In the genomic region with DNA sequence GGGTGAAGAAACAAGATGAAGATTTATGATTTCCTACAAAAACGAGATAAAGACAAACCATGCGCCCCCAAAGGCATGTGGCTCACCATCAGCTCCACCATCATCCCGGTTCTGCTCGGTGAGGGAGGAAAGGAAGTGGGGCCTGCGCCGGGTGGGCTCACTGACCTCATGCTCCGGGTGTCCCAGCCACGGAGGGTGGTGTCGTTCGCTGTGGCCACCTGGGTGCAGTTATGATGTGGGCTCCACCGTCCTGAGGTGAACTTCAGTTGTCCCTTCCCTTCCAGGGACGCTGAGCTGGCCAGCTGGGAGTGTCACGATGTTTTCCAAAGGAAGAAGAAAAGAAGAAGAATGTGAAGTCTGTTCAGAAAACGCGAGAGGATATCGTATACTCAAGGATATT, we compare ENCODE assay signal across 26 cellular contexts.
DNase-seq lines count a peak whose midpoint lies in the region; ATAC-seq, FAIRE-seq and TF ChIP-seq lines count a peak whose summit lies in the region.
"Had no signal": no experiment of that assay in that cellular context is flagged by ENCODE, and none has a peak within 500 bp of the region (broad histone marks: within the 10 kb centered on the region; RNA-seq: fewer than 3 reads in every experiment).

No MANE protein-coding gene starts in this region.

- 92 to 97% (median 92%) methylated on average over 16 of the region's 16 CpGs for WGBS in small intestine, 3 donors

- TF ChIP-seq CTCF in natural killer cell (IDR thresholded peaks at IDR 0.05), result no peak
- TF ChIP-seq CTCF in neural cell (IDR thresholded peaks at IDR 0.05; ENCODE audit: poor library complexity, severe bottlenecking), result no peak
- TF ChIP-seq CTCF in type B pancreatic cell (conservative IDR thresholded peaks at IDR 0.05), result no peak

- H3K79me2 ChIP-seq in neural cell (replicated peaks; ENCODE audit: insufficient read depth, low read length), result no peaks in the 10 kb centered on the region

- FAIRE-seq in small intestine (lab: Jason Lieb, UNC), result no peak
- FAIRE-seq: A204.1, GM12891 had no signal

- TF ChIP-seq EP300 in neural cell (conservative IDR thresholded peaks at IDR 0.05; ENCODE audit: poor library complexity, severe bottlenecking), result no peak

- H3K4me2 ChIP-seq in neural cell (ENCODE audit: low read length), result no peak overlapping the region

- peak overlapping the region; percentile 75 for H3K27ac ChIP-seq in angular gyrus (ENCODE audit: low read depth, low read length)
- peak overlapping the region; percentile 62 for H3K27ac ChIP-seq in neural cell (ENCODE audit: low read length)
- no peak overlapping the region for H3K27ac ChIP-seq in small intestine (ENCODE audit: low read depth in 1 of 2, low read length in 1 of 2)
- H3K27ac ChIP-seq: RWPE1 had no signal

- H3F3A ChIP-seq in neural cell (ENCODE audit: insufficient read depth, low read length, poor library complexity, severe bottlenecking), result no peaks in the 10 kb centered on the region

- intact Hi-C loops in natural killer cell (cut with micrococcal nuclease), result no loop called here

- no peaks in the 10 kb centered on the region for H3K36me3 ChIP-seq in neural cell (ENCODE audit: insufficient read depth, low read length)
- peaks cover 0 to 9% of the 10 kb centered on the region in 2 donors for H3K36me3 ChIP-seq in small intestine (ENCODE audit: control insufficient read depth in 2 of 2, insufficient read depth in 2 of 2, low read length in 2 of 2)

- no peaks in the 10 kb centered on the region for H4K20me1 ChIP-seq in neural cell (ENCODE audit: insufficient read depth)

- H3K9me2 ChIP-seq in neural cell (ENCODE audit: insufficient read depth, low read length), result no peaks in the 10 kb centered on the region

- no peaks in the 10 kb centered on the region for H3K36me3 Mint-ChIP-seq in natural killer cell treated with Interleukin-12 subunit alpha and Interleukin-12 subunit beta and Interleukin-15 and Interleukin-18, amount 100 ng/mL, for 72 hours
- no peaks in the 10 kb centered on the region for H3K36me3 Mint-ChIP-seq in natural killer cell
- peaks cover 10% of the 10 kb centered on the region for H3K36me3 Mint-ChIP-seq in type B pancreatic cell

- DNase-seq in natural killer cell treated with Interleukin-12 subunit alpha and Interleukin-12 subunit beta and Interleukin-15 and Interleukin-18, amount 100 ng/mL, for 72 hours (ENCODE audit: low spot score), result peak; percentile 38
- no peak for DNase-seq in natural killer cell
- no peak for DNase-seq in type B pancreatic cell (ENCODE audit: extremely low spot score, unreplicated experiment)
- no peak for DNase-seq in small intestine
- DNase-seq in stimulated activated CD8-positive, alpha-beta memory T cell treated with anti-CD3 and anti-CD28 coated beads, Interleukin-4, amount 100 ng/mL, for 48 hours, result no peak
- DNase-seq: C1 segment of cervical spinal cord; Caco-2; CD8-positive, alpha-beta T cell; DMS79 treated with DMSO at 0.1 percent for 48 hours; GF-D8; H7; IMR-90; KG1; MM.1S; NCI-H2029; NCI-H446; NCI-H524 treated with DMSO at 0.1 percent for 48 hours; NCI-H774; SHP77 treated with DMSO at 0.1 percent for 48 hours had no signal

- H3K9me3 ChIP-seq in neural cell (ENCODE audit: low read length), result no peaks in the 10 kb centered on the region
- H3K9me3 ChIP-seq in small intestine (ENCODE audit: control insufficient read depth, low read depth), result no peaks in the 10 kb centered on the region
- H3K9me3 ChIP-seq: Caco-2 had no signal

- H3K4me3 ChIP-seq in neural cell (ENCODE audit: low read length) (peak overlapping the region; percentile 20), small intestine (ENCODE audit: low read depth in 1 of 2, low read length in 2 of 2) (no peak overlapping the region)

- H3K27me3 ChIP-seq in neural cell (ENCODE audit: insufficient read depth, low read depth, low read length) (no peaks in the 10 kb centered on the region), small intestine (ENCODE audit: control insufficient read depth in 2 of 2, insufficient read depth in 2 of 2, low read length in 2 of 2) (no peaks in the 10 kb centered on the region)

- no peak overlapping the region for H2AFZ ChIP-seq in neural cell (ENCODE audit: low read depth, low read length)

- no peaks in the 10 kb centered on the region for H3K4me1 ChIP-seq in small intestine (ENCODE audit: control insufficient read depth in 2 of 2, insufficient read depth in 1 of 2, low read depth in 1 of 2, low read length in 1 of 2)
- H3K4me1 ChIP-seq: Caco-2 had no signal

- ATAC-seq in natural killer cell treated with Interleukin-12 subunit alpha and Interleukin-12 subunit beta and Interleukin-15 and Interleukin-18, amount 100 ng/mL, for 72 hours, result no peak
- ATAC-seq in natural killer cell (no peak), HG02840 (IDR thresholded peaks at IDR 0.05; ENCODE audit: low FRiP score, unreplicated experiment) (no peak)
- ATAC-seq: CD8-positive, alpha-beta T cell; Panc1 had no signal

- TF ChIP-seq RAD21 in neural cell (conservative IDR thresholded peaks at IDR 0.05), result no peak

- no peak overlapping the region for H3K9ac ChIP-seq in neural cell (ENCODE audit: low read length)

- H3K4me1 Mint-ChIP-seq in natural killer cell treated with Interleukin-12 subunit alpha and Interleukin-12 subunit beta and Interleukin-15 and Interleukin-18, amount 100 ng/mL, for 72 hours (ENCODE audit: low read depth in 2 of 2), result peaks cover 35 to 47% of the 10 kb centered on the region in 2 donors
- H3K4me1 Mint-ChIP-seq in natural killer cell (peaks cover 31 to 34% of the 10 kb centered on the region in 2 donors), type B pancreatic cell (ENCODE audit: unreplicated experiment) (peaks cover 12% of the 10 kb centered on the region)

- no peaks in the 10 kb centered on the region for H3K27me3 Mint-ChIP-seq in natural killer cell treated with Interleukin-12 subunit alpha and Interleukin-12 subunit beta and Interleukin-15 and Interleukin-18, amount 100 ng/mL, for 72 hours
- H3K27me3 Mint-ChIP-seq in natural killer cell (ENCODE audit: low read depth in 2 of 2) (no peaks in the 10 kb centered on the region), type B pancreatic cell (no peaks in the 10 kb centered on the region)

- no peaks in the 10 kb centered on the region for H3K9me3 Mint-ChIP-seq in natural killer cell treated with Interleukin-12 subunit alpha and Interleukin-12 subunit beta and Interleukin-15 and Interleukin-18, amount 100 ng/mL, for 72 hours
- H3K9me3 Mint-ChIP-seq in natural killer cell, result no peaks in the 10 kb centered on the region
- peaks cover 4% of the 10 kb centered on the region for H3K9me3 Mint-ChIP-seq in type B pancreatic cell
- H3K9me3 Mint-ChIP-seq: CD8-positive, alpha-beta T cell had no signal

- H3K27ac Mint-ChIP-seq in natural killer cell treated with Interleukin-12 subunit alpha and Interleukin-12 subunit beta and Interleukin-15 and Interleukin-18, amount 100 ng/mL, for 72 hours, result peak overlapping the region; percentile 30 to 79
- H3K27ac Mint-ChIP-seq in natural killer cell (peak overlapping the region in 1 of 2 donors; percentile 52), type B pancreatic cell (peak overlapping the region; percentile 55)
- H3K27ac Mint-ChIP-seq: CD8-positive, alpha-beta T cell had no signal

- H3K4me3 Mint-ChIP-seq in natural killer cell treated with Interleukin-12 subunit alpha and Interleukin-12 subunit beta and Interleukin-15 and Interleukin-18, amount 100 ng/mL, for 72 hours, result no peak overlapping the region
- H3K4me3 Mint-ChIP-seq in natural killer cell (no peak overlapping the region), type B pancreatic cell (no peak overlapping the region)
- H3K4me3 Mint-ChIP-seq: CD8-positive, alpha-beta T cell had no signal

TF ChIP-seq in neural cell, 6 proteins besides CTCF, POLR2A, EP300 and RAD21:
- TF ChIP-seq SMC3 (conservative IDR thresholded peaks at IDR 0.05; ENCODE audit: poor library complexity), result no peak
- TF ChIP-seq TAF1 (IDR thresholded peaks at IDR 0.05; ENCODE audit: low read depth), result no peak
- TF ChIP-seq, protein P1, sequence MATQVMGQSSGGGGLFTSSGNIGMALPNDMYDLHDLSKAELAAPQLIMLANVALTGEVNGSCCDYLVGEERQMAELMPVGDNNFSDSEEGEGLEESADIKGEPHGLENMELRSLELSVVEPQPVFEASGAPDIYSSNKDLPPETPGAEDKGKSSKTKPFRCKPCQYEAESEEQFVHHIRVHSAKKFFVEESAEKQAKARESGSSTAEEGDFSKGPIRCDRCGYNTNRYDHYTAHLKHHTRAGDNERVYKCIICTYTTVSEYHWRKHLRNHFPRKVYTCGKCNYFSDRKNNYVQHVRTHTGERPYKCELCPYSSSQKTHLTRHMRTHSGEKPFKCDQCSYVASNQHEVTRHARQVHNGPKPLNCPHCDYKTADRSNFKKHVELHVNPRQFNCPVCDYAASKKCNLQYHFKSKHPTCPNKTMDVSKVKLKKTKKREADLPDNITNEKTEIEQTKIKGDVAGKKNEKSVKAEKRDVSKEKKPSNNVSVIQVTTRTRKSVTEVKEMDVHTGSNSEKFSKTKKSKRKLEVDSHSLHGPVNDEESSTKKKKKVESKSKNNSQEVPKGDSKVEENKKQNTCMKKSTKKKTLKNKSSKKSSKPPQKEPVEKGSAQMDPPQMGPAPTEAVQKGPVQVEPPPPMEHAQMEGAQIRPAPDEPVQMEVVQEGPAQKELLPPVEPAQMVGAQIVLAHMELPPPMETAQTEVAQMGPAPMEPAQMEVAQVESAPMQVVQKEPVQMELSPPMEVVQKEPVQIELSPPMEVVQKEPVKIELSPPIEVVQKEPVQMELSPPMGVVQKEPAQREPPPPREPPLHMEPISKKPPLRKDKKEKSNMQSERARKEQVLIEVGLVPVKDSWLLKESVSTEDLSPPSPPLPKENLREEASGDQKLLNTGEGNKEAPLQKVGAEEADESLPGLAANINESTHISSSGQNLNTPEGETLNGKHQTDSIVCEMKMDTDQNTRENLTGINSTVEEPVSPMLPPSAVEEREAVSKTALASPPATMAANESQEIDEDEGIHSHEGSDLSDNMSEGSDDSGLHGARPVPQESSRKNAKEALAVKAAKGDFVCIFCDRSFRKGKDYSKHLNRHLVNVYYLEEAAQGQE (IDR thresholded peaks at IDR 0.05; ENCODE audit: borderline replicate concordance), result no peak
- no peak for TF ChIP-seq MXI1 (conservative IDR thresholded peaks at IDR 0.05; ENCODE audit: poor library complexity, severe bottlenecking)
- no peak for TF ChIP-seq POLR2AphosphoS5 (IDR thresholded peaks at IDR 0.05)
- TF ChIP-seq EZH2 (IDR thresholded peaks at IDR 0.05; ENCODE audit: borderline replicate concordance, insufficient read depth, low read length, poor library complexity, severe bottlenecking), result no peak

Comparison
In these comparisons a context has a peak if more than half of its experiments do, and no peak if none do; other contexts are left out.
1. H3K27ac ChIP-seq: peak in angular gyrus (single experiment) and neural cell (single experiment); none in small intestine (0 of 2).